ENCODE assay signal across 9 cellular contexts in the genomic region with DNA sequence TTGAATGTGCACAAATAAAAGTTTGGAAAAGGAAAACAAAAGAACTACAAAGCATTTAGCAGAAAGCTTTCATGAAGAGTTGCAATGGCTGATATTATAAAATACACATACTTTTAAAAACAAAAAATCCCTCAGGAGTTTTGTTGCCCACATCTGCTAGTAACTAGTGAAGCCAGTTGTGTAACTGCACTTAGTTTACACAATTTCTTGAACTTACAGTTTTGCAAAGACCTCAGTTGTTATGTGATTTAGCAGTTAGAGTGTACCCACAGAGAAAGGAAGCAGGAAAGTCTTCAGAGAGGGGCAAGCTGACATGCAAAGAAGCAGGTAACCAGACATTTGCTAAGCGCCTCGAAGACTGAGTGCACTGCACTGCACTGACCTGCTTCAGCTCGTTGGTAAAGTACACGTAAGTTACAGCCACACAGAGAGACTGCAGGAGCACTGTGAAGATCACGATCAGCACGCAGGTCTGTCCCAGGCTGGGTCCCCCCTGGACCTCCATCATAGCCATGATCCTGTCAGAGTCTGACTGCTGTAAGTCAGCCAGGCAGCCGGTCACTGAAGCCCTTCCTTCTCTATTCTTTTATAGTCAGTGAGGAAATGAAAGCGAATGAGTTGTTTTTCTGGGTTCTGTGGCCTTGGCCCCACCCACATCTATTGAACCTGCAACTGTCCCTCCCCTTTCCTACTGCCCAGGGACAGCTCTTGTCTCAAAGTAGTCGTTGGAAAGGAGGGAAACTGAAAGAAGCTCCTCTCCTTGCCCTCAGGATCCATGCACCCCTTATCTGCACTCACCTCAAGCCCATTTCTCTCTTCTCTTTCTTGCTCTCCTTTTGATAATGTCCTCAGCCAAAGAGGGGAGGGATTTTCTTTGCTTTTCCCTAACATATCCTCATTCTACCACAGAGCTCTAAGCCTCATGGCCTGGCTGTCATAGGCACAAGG. TPM values are rescaled to one million over a fixed set of nuclear protein-coding genes. Genes with fewer than 3 reads are reported as not detected.
DNase-seq lines count a peak whose midpoint lies in the region; ATAC-seq, FAIRE-seq and TF ChIP-seq lines count a peak whose summit lies in the region.
"Had no signal": no experiment of that assay in that cellular context is flagged by ENCODE, and none has a peak within 500 bp of the region (broad histone marks: within the 10 kb centered on the region; RNA-seq: fewer than 3 reads in every experiment).

A gene (minus strand): TSS at position 560 of the 948 bp plus-strand sequence. CDS start 46 bp downstream, at position 514.

- no peaks in the 10 kb centered on the region for H4K20me1 ChIP-seq in fibroblast of lung (ENCODE audit: control insufficient read depth, extremely low read depth, insufficient read depth, low read length)

- no peaks in the 10 kb centered on the region for H3K27me3 ChIP-seq in fibroblast of lung (ENCODE audit: control insufficient read depth, insufficient read depth, low read length)
- no peaks in the 10 kb centered on the region for H3K27me3 ChIP-seq in pancreas

- H3K9me3 ChIP-seq in fibroblast of lung (ENCODE audit: control insufficient read depth, insufficient read depth, low read depth, low read length) (no peaks in the 10 kb centered on the region), pancreas (no peaks in the 10 kb centered on the region)

- intact Hi-C loops in pancreas (cut with DNase I): no loop called here

- FAIRE-seq in pancreas (lab: Jason Lieb, UNC): no peak

- peak within 1 kb of the TSS; percentile 81 for H2AFZ ChIP-seq in fibroblast of lung (ENCODE audit: low read length)

- H3K36me3 ChIP-seq in fibroblast of lung (ENCODE audit: control insufficient read depth, insufficient read depth, low read length): no peaks in the 10 kb centered on the region
- H3K36me3 ChIP-seq in pancreas: no peaks in the 10 kb centered on the region

- 1 to 6% methylated on average over 9 of the region's 9 CpGs for WGBS in pancreas, 2 donors

- ATAC-seq in GM18907 (IDR thresholded peaks at IDR 0.05; ENCODE audit: unreplicated experiment) (peak; percentile 93), HG03025 (IDR thresholded peaks at IDR 0.05; ENCODE audit: low FRiP score, unreplicated experiment) (peak; percentile 94), pancreas (peak; percentile 91 to 95 (median 94))

- H3K9ac ChIP-seq in fibroblast of lung (ENCODE audit: insufficient read depth, low read length): no peak within 1 kb of the TSS

- DNase-seq in NOMO-1 treated with DMSO at 0.1 percent for 48 hours (lab: John Stamatoyannopoulos, UW; ENCODE audit: unreplicated experiment) (peak; percentile 100), activated T-cell treated with anti-CD3 and anti-CD28 coated beads for 24 hours (ENCODE audit: low read depth) (peak; percentile 41), fibroblast of lung (ENCODE audit: low read depth in 2 of 2) (peak in 1 of 2 donors; percentile 36), pancreas (peak in 5 of 6 donors; percentile 48 to 74 (median 62)), amniotic stem cell (lab: John Stamatoyannopoulos, UW) (no peak)
- DNase-seq in effector CD8-positive, alpha-beta T cell (lab: John Stamatoyannopoulos, UW): no peak

- TF ChIP-seq CTCF in fibroblast of lung (conservative IDR thresholded peaks at IDR 0.05 in 1 of 2, IDR thresholded peaks at IDR 0.05 in 1 of 2; ENCODE audit: low read depth in 1 of 2, low read length in 2 of 2) (no peak), pancreas (IDR thresholded peaks at IDR 0.05) (no peak)

- H3K4me1 ChIP-seq in fibroblast of lung (ENCODE audit: control insufficient read depth, extremely low read depth, insufficient read depth, low read length) (peaks cover 4% of the 10 kb centered on the region), pancreas (peaks cover 0 to 23% (median 0%) of the 10 kb centered on the region in 3 donors)

- H3K4me3 ChIP-seq in fibroblast of lung (replicated peaks in 1 of 4; ENCODE audit: control extremely low read depth in 1 of 4, insufficient read depth in 1 of 4, low read depth in 3 of 4, low read length in 4 of 4) (peak within 1 kb of the TSS in 2 of 4 experiments; percentile 3 to 49), pancreas (peak within 1 kb of the TSS; percentile 35 to 63 (median 42))

- no peak within 1 kb of the TSS for H3K27ac ChIP-seq in fibroblast of lung (ENCODE audit: insufficient read depth, low read length)
- H3K27ac ChIP-seq in pancreas: peak within 1 kb of the TSS; percentile 39 to 96 (median 86)

- no peaks in the 10 kb centered on the region for H3K79me2 ChIP-seq in fibroblast of lung (ENCODE audit: control insufficient read depth, insufficient read depth, low read length)

- peak within 1 kb of the TSS; percentile 84 for H3K4me2 ChIP-seq in fibroblast of lung (ENCODE audit: extremely low read depth, insufficient read depth, low read length)

RNA-seq across cellular contexts. Expression of the gene that starts here (rescaled TPM):
- total RNA-seq in fibroblast of lung: 1.5 and 4.3 TPM in 2 replicates
- polyA plus RNA-seq in fibroblast of lung: 0.81 and 1.3 TPM in 2 replicates
- polyA plus RNA-seq in fibroblast of lung (2012): 0.70 and 0.75 TPM in 2 replicates
- not detected in 2 replicates for polyA minus RNA-seq in fibroblast of lung (ENCODE audit: low replicate concordance)
- 10 to 100 TPM in 5 of 6 donors, 1 to 10 TPM in 1; 2.6 to 46.4 (median 16.4) TPM for total RNA-seq in pancreas
- polyA plus RNA-seq in pancreas: 10 to 100 TPM in 1 of 2 donors, 1 to 10 TPM in 1; 9.0 to 16.4 TPM
- total RNA-seq: myocyte had no signal

Comparison
In these comparisons a context has a peak if more than half of its experiments do, and no peak if none do; other contexts are left out.
1. DNase-seq: peak in NOMO-1 treated with DMSO at 0.1 percent for 48 hours (single experiment), activated T-cell treated with anti-CD3 and anti-CD28 coated beads for 24 hours (single experiment) and pancreas (5 of 6); none in effector CD8-positive, alpha-beta T cell (single experiment) and amniotic stem cell (single experiment).
2. Peak in every context shown above with its lines, with median percentiles within 50 percentile points of each other: ATAC-seq.